ENCODE assay signal across 39 cellular contexts in the genomic region with DNA sequence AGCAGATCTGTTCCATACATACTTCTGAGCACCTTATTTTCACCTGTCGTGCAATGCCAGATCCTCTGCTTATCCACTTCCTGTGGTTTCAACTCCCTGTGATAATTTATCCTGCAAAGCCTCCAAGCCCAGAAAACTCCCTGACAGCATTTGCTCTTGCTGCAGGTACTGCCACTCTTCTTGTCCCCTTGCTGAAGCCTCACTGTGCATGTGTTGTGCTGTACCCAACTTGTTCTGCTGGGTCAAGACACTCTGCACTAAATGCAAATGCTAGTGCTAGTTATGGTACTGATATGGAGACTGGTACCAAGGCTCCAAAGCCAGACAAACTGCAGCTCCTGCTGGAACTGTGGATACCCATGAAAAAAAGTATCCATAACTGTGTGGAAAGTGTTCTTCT.
"Had no signal": no experiment of that assay in that cellular context is flagged by ENCODE, and none has a peak within 500 bp of the region (broad histone marks: within the 10 kb centered on the region; RNA-seq: fewer than 3 reads in every experiment).

No MANE protein-coding gene starts in this region.

- H3K4me3 ChIP-seq: adrenal gland, ascending aorta, body of pancreas, breast epithelium, cardiac muscle cell had no signal

- ATAC-seq: activated naive CD4-positive, alpha-beta T cell treated with anti-CD3 and anti-CD28 coated beads, Interleukin-2, amount 50 U/mL, for 72 hours; activated naive CD8-positive, alpha-beta T cell treated with anti-CD3 and anti-CD28 coated beads, Interleukin-2, amount 50 U/mL, for 24 hours; activated T-cell treated with anti-CD3 and anti-CD28 coated beads, Interleukin-2, amount 50 U/mL, for 4 hours; activated T-cell treated with anti-CD3 and anti-CD28 coated beads, Interleukin-2, amount 50 U/mL, for 72 hours; activated T-helper 17 cell treated with anti-CD3 and anti-CD28 coated beads, Interleukin-2, amount 50 U/mL, for 72 hours; body of pancreas had no signal

- H3K4me1 ChIP-seq: adrenal gland, ascending aorta, body of pancreas, breast epithelium had no signal

- H3K27me3 Mint-ChIP-seq: activated naive CD4-positive, alpha-beta T cell treated with anti-CD3 and anti-CD28 coated beads, Interleukin-2, amount 10 ng/mL, durations not matched to agents 7 days and 5 days; activated naive CD4-positive, alpha-beta T cell treated with anti-CD3 and anti-CD28 coated beads, Interleukin-2, amount 50 U/mL, for 24 hours; activated naive CD8-positive, alpha-beta T cell treated with anti-CD3 and anti-CD28 coated beads for 36 hours; activated naive CD8-positive, alpha-beta T cell treated with anti-CD3 and anti-CD28 coated beads, Interleukin-2, amount 10 ng/mL, durations not matched to agents 7 days and 5 days; activated naive CD8-positive, alpha-beta T cell treated with anti-CD3 and anti-CD28 coated beads, Interleukin-2, amount 50 U/mL, for 24 hours; activated T-cell treated with anti-CD3 and anti-CD28 coated beads, Interleukin-2, amount 50 U/mL, for 24 hours; activated T-helper 17 cell treated with anti-CD3 and anti-CD28 coated beads, Interleukin-2, amount 50 U/mL, for 72 hours; brain; central memory CD8-positive, alpha-beta T cell had no signal

- H3K4me3 Mint-ChIP-seq: activated naive CD4-positive, alpha-beta T cell treated with anti-CD3 and anti-CD28 coated beads for 36 hours; activated naive CD4-positive, alpha-beta T cell treated with anti-CD3 and anti-CD28 coated beads, Interleukin-2, amount 10 ng/mL, durations not matched to agents 7 days and 5 days; activated naive CD4-positive, alpha-beta T cell treated with anti-CD3 and anti-CD28 coated beads, Interleukin-2, amount 50 U/mL, for 24 hours; activated naive CD8-positive, alpha-beta T cell; activated naive CD8-positive, alpha-beta T cell treated with anti-CD3 and anti-CD28 coated beads for 36 hours; activated naive CD8-positive, alpha-beta T cell treated with anti-CD3 and anti-CD28 coated beads, Interleukin-2, amount 10 ng/mL, durations not matched to agents 7 days and 5 days; activated naive CD8-positive, alpha-beta T cell treated with anti-CD3 and anti-CD28 coated beads, Interleukin-2, amount 50 U/mL, for 24 hours; activated T-cell treated with anti-CD3 and anti-CD28 coated beads, Interleukin-2, amount 50 U/mL, for 24 hours; activated T-cell treated with anti-CD3 and anti-CD28 coated beads, Interleukin-2, amount 50 U/mL, for 4 hours; activated T-cell treated with anti-CD3 and anti-CD28 coated beads, Interleukin-2, amount 50 U/mL, for 72 hours; activated T-helper 1 cell treated with anti-CD3 and anti-CD28 coated beads, Interleukin-12 subunit alpha, Interleukin-12 subunit beta, Interleukin-2, Interleukin-4 antibody, amounts not matched to agents 30 ng/mL and 10 ng/mL and 1 ng/mL, durations not matched to agents 14 hours and 24 hours and 36 hours; activated T-helper 17 cell treated with anti-CD3 and anti-CD28 coated beads, Interleukin-2, amount 50 U/mL, for 72 hours; brain; central memory CD8-positive, alpha-beta T cell had no signal

- H3K36me3 Mint-ChIP-seq: activated naive CD4-positive, alpha-beta T cell treated with anti-CD3 and anti-CD28 coated beads, Interleukin-2, amount 10 ng/mL, durations not matched to agents 7 days and 5 days; activated naive CD4-positive, alpha-beta T cell treated with anti-CD3 and anti-CD28 coated beads, Interleukin-2, amount 50 U/mL, for 24 hours; activated naive CD4-positive, alpha-beta T cell treated with anti-CD3 and anti-CD28 coated beads, Interleukin-2, amount 50 U/mL, for 72 hours; activated naive CD8-positive, alpha-beta T cell; activated naive CD8-positive, alpha-beta T cell treated with anti-CD3 and anti-CD28 coated beads for 36 hours; activated naive CD8-positive, alpha-beta T cell treated with anti-CD3 and anti-CD28 coated beads, Interleukin-2, amount 10 ng/mL, durations not matched to agents 7 days and 5 days; brain had no signal

- H3K27ac ChIP-seq: adrenal gland, ascending aorta, body of pancreas, brain microvascular endothelial cell, breast epithelium, cardiac muscle cell had no signal

- H3K27me3 ChIP-seq: adrenal gland, ascending aorta, body of pancreas, brain microvascular endothelial cell, breast epithelium, cardiac muscle cell had no signal

- H3K9me3 ChIP-seq: adrenal gland, ascending aorta, body of pancreas, breast epithelium had no signal

- H3K27ac Mint-ChIP-seq: activated naive CD4-positive, alpha-beta T cell treated with anti-CD3 and anti-CD28 coated beads for 36 hours; activated naive CD4-positive, alpha-beta T cell treated with anti-CD3 and anti-CD28 coated beads, Interleukin-2, amount 10 ng/mL, durations not matched to agents 7 days and 5 days; activated naive CD4-positive, alpha-beta T cell treated with anti-CD3 and anti-CD28 coated beads, Interleukin-2, amount 50 U/mL, for 24 hours; activated naive CD4-positive, alpha-beta T cell treated with anti-CD3 and anti-CD28 coated beads, Interleukin-2, amount 50 U/mL, for 72 hours; activated naive CD8-positive, alpha-beta T cell; activated naive CD8-positive, alpha-beta T cell treated with anti-CD3 and anti-CD28 coated beads for 36 hours; activated naive CD8-positive, alpha-beta T cell treated with anti-CD3 and anti-CD28 coated beads, Interleukin-2, amount 10 ng/mL, durations not matched to agents 7 days and 5 days; activated naive CD8-positive, alpha-beta T cell treated with anti-CD3 and anti-CD28 coated beads, Interleukin-2, amount 50 U/mL, for 24 hours; activated T-cell treated with anti-CD3 and anti-CD28 coated beads, Interleukin-2, amount 50 U/mL, for 24 hours; activated T-cell treated with anti-CD3 and anti-CD28 coated beads, Interleukin-2, amount 50 U/mL, for 72 hours; activated T-helper 1 cell treated with anti-CD3 and anti-CD28 coated beads, Interleukin-12 subunit alpha, Interleukin-12 subunit beta, Interleukin-2, Interleukin-4 antibody, amounts not matched to agents 30 ng/mL and 10 ng/mL and 1 ng/mL, durations not matched to agents 14 hours and 24 hours and 36 hours; activated T-helper 17 cell treated with anti-CD3 and anti-CD28 coated beads, Interleukin-2, amount 50 U/mL, for 72 hours; activated T-helper 2 cell treated with anti-CD3 and anti-CD28 coated beads, Interferon-gamma antibody, Interleukin-2, Interleukin-4, amounts not matched to agents 10 μg/mL and 5 μg/mL and 100 μg/mL, durations not matched to agents 14 hours and 24 hours and 36 hours; brain had no signal

- DNase-seq: activated effector memory CD4-positive, alpha-beta T cell treated with anti-CD3 and anti-CD28 coated beads, Interleukin-2, amount 50 U/mL, for 16 hours; activated effector memory CD4-positive, alpha-beta T cell treated with Interleukin-2 at 50 U/mL for 16 hours; activated gamma-delta T cell treated with Interleukin-2 at 50 U/mL for 16 hours; activated naive CD4-positive, alpha-beta T cell; activated naive CD4-positive, alpha-beta T cell treated with anti-CD3 and anti-CD28 coated beads for 36 hours; activated naive CD4-positive, alpha-beta T cell treated with anti-CD3 and anti-CD28 coated beads, Interleukin-2, amount 10 ng/mL, durations not matched to agents 7 days and 5 days; activated naive CD4-positive, alpha-beta T cell treated with anti-CD3 and anti-CD28 coated beads, Interleukin-2, amount 50 U/mL, for 16 hours; activated naive CD4-positive, alpha-beta T cell treated with Interleukin-2 at 50 U/mL for 16 hours; activated naive CD8-positive, alpha-beta T cell treated with anti-CD3 and anti-CD28 coated beads for 36 hours; activated naive CD8-positive, alpha-beta T cell treated with anti-CD3 and anti-CD28 coated beads, Interleukin-2, amount 10 ng/mL, durations not matched to agents 7 days and 5 days; activated naive CD8-positive, alpha-beta T cell treated with anti-CD3 and anti-CD28 coated beads, Interleukin-2, amount 50 U/mL, for 24 hours; activated T-cell treated with anti-CD3 and anti-CD28 coated beads, Interleukin-2, amount 50 U/mL, for 1 hour; activated T-cell treated with anti-CD3 and anti-CD28 coated beads, Interleukin-2, amount 50 U/mL, for 24 hours; activated T-cell treated with anti-CD3 and anti-CD28 coated beads, Interleukin-2, amount 50 U/mL, for 4 hours; activated T-cell treated with anti-CD3 and anti-CD28 coated beads, Interleukin-2, amount 50 U/mL, for 48 hours; activated T-cell treated with anti-CD3 and anti-CD28 coated beads, Interleukin-2, amount 50 U/mL, for 72 hours; adrenal gland; amniotic stem cell; amygdala; anterior cingulate cortex; aorta; body of pancreas; brain microvascular endothelial cell; caudate nucleus; central memory CD4-positive, alpha-beta T cell; cerebellar nuclear complex had no signal

- FAIRE-seq: astrocyte, colon had no signal

- H3K9me3 Mint-ChIP-seq: activated naive CD4-positive, alpha-beta T cell treated with anti-CD3 and anti-CD28 coated beads, Interleukin-2, amount 10 ng/mL, durations not matched to agents 7 days and 5 days; activated naive CD8-positive, alpha-beta T cell treated with anti-CD3 and anti-CD28 coated beads for 36 hours; activated naive CD8-positive, alpha-beta T cell treated with anti-CD3 and anti-CD28 coated beads, Interleukin-2, amount 10 ng/mL, durations not matched to agents 7 days and 5 days; activated naive CD8-positive, alpha-beta T cell treated with anti-CD3 and anti-CD28 coated beads, Interleukin-2, amount 50 U/mL, for 24 hours; activated T-cell treated with anti-CD3 and anti-CD28 coated beads, Interleukin-2, amount 50 U/mL, for 4 hours; activated T-helper 1 cell treated with anti-CD3 and anti-CD28 coated beads, Interleukin-12 subunit alpha, Interleukin-12 subunit beta, Interleukin-2, Interleukin-4 antibody, amounts not matched to agents 30 ng/mL and 10 ng/mL and 1 ng/mL, durations not matched to agents 14 hours and 24 hours and 36 hours; activated T-helper 2 cell treated with anti-CD3 and anti-CD28 coated beads, Interferon-gamma antibody, Interleukin-2, Interleukin-4, amounts not matched to agents 10 μg/mL and 5 μg/mL and 100 μg/mL, durations not matched to agents 14 hours and 24 hours and 36 hours had no signal

- H3K4me1 Mint-ChIP-seq: activated naive CD4-positive, alpha-beta T cell treated with anti-CD3 and anti-CD28 coated beads, Interleukin-2, amount 10 ng/mL, durations not matched to agents 7 days and 5 days; activated naive CD4-positive, alpha-beta T cell treated with anti-CD3 and anti-CD28 coated beads, Interleukin-2, amount 50 U/mL, for 24 hours; activated naive CD8-positive, alpha-beta T cell treated with anti-CD3 and anti-CD28 coated beads for 36 hours; activated naive CD8-positive, alpha-beta T cell treated with anti-CD3 and anti-CD28 coated beads, Interleukin-2, amount 10 ng/mL, durations not matched to agents 7 days and 5 days; activated naive CD8-positive, alpha-beta T cell treated with anti-CD3 and anti-CD28 coated beads, Interleukin-2, amount 50 U/mL, for 24 hours; activated T-helper 17 cell treated with anti-CD3 and anti-CD28 coated beads, Interleukin-2, amount 50 U/mL, for 72 hours; brain; central memory CD8-positive, alpha-beta T cell had no signal

- H3K36me3 ChIP-seq: adrenal gland, ascending aorta, brain microvascular endothelial cell, breast epithelium, cardiac muscle cell had no signal
